14 cellular contexts compared by ENCODE assay signal in genomic region chr1:9350011-9350907, GRCh38. TPM values are rescaled to one million over a fixed set of nuclear protein-coding genes. Genes with fewer than 3 reads are reported as not detected.
A peak's percentile ranks its signal among the peaks of the same experiment; 100 is the strongest.
DNase-seq lines count a peak whose midpoint lies in the region; ATAC-seq, FAIRE-seq and TF ChIP-seq lines count a peak whose summit lies in the region.
"Had no signal": no experiment of that assay in that cellular context is flagged by ENCODE, and none has a peak within 500 bp of the region (broad histone marks: within the 10 kb centered on the region; RNA-seq: fewer than 3 reads in every experiment).

No MANE protein-coding gene starts in this region.

- no peaks in the 10 kb centered on the region for H3K36me3 Mint-ChIP-seq in HFFc6 (ENCODE audit: low read depth)

- H3K9me3 ChIP-seq in right atrium auricular region, result no peaks in the 10 kb centered on the region
- no peaks in the 10 kb centered on the region for H3K9me3 ChIP-seq in suprapubic skin
- no peaks in the 10 kb centered on the region for H3K9me3 ChIP-seq in upper lobe of right lung
- H3K9me3 ChIP-seq: uterus had no signal

- no peaks in the 10 kb centered on the region for H3K9me3 Mint-ChIP-seq in HFFc6

- no peaks in the 10 kb centered on the region; the same call in none of the 2 replicates for H3K27me3 Mint-ChIP-seq in HFFc6 (ENCODE audit: insufficient read depth)

- no peak for TF ChIP-seq EP300 in suprapubic skin (IDR thresholded peaks at IDR 0.05)

- peak overlapping the region in 1 of 2 donors; percentile 43 for H3K27ac ChIP-seq in right atrium auricular region
- H3K27ac ChIP-seq in suprapubic skin, result peak overlapping the region; percentile 48
- H3K27ac ChIP-seq in upper lobe of right lung, result no peak overlapping the region
- H3K27ac ChIP-seq: epithelial cell of prostate, parathyroid adenoma had no signal

- H3K27me3 ChIP-seq in bronchial epithelial cell (ENCODE audit: control insufficient read depth, insufficient read depth, low read length), result no peaks in the 10 kb centered on the region
- H3K27me3 ChIP-seq in right atrium auricular region, result no peaks in the 10 kb centered on the region
- H3K27me3 ChIP-seq in suprapubic skin, result no peaks in the 10 kb centered on the region
- H3K27me3 ChIP-seq in upper lobe of right lung, result no peaks in the 10 kb centered on the region
- H3K27me3 ChIP-seq: uterus had no signal

- H3K4me3 ChIP-seq in bronchial epithelial cell (ENCODE audit: low read depth, low read length), result no peak overlapping the region
- H3K4me3 ChIP-seq in right atrium auricular region, result no peak overlapping the region
- no peak overlapping the region for H3K4me3 ChIP-seq in suprapubic skin
- no peak overlapping the region for H3K4me3 ChIP-seq in upper lobe of right lung
- H3K4me3 ChIP-seq: uterus had no signal

- TF ChIP-seq CTCF in HFFc6 (IDR thresholded peaks at IDR 0.05) (no peak), bronchial epithelial cell (IDR thresholded peaks at IDR 0.05; ENCODE audit: insufficient read depth, low read length, severe bottlenecking) (no peak), right atrium auricular region (IDR thresholded peaks at IDR 0.05) (no peak), suprapubic skin (IDR thresholded peaks at IDR 0.05) (no peak), upper lobe of right lung (IDR thresholded peaks at IDR 0.05) (no peak)

- no peak for TF ChIP-seq POLR2A in suprapubic skin (IDR thresholded peaks at IDR 0.05)

- H3K4me1 ChIP-seq in right atrium auricular region (peaks cover 0 to 33% of the 10 kb centered on the region in 2 donors), suprapubic skin (peaks cover 56% of the 10 kb centered on the region), upper lobe of right lung (no peaks in the 10 kb centered on the region)
- H3K4me1 ChIP-seq: parathyroid adenoma had no signal

- peak overlapping the region; percentile 27 for H3K27ac Mint-ChIP-seq in HFFc6

- 35% methylated on average over 18 of the region's 20 CpGs for WGBS in suprapubic skin

- H3K4me3 Mint-ChIP-seq in HFFc6, result peak overlapping the region; percentile 58

- ATAC-seq in upper lobe of right lung (no peak), GM18868 (IDR thresholded peaks at IDR 0.05; ENCODE audit: unreplicated experiment) (no peak)

- peaks cover 8% of the 10 kb centered on the region for H3K36me3 ChIP-seq in bronchial epithelial cell (ENCODE audit: control insufficient read depth, insufficient read depth, low read length)
- no peaks in the 10 kb centered on the region for H3K36me3 ChIP-seq in right atrium auricular region
- peaks cover 2% of the 10 kb centered on the region for H3K36me3 ChIP-seq in suprapubic skin
- H3K36me3 ChIP-seq in upper lobe of right lung, result no peaks in the 10 kb centered on the region
- H3K36me3 ChIP-seq: uterus had no signal

- H3K4me1 Mint-ChIP-seq in HFFc6 (ENCODE audit: low read depth), result peaks cover 26% of the 10 kb centered on the region

- peak; percentile 55 for DNase-seq in HFFc6
- no peak for DNase-seq in bronchial epithelial cell (ENCODE audit: low read depth)
- peak; percentile 76 for DNase-seq in right atrium auricular region (ENCODE audit: low spot score)
- DNase-seq in suprapubic skin (ENCODE audit: low spot score in 2 of 2), result no peak
- DNase-seq in DMS53 (lab: John Stamatoyannopoulos, UW), result no peak
- no peak for DNase-seq in upper lobe of right lung
- no peak for DNase-seq in foreskin melanocyte
- DNase-seq: anterior cingulate cortex, NCI-H2107, uterus had no signal

- intact Hi-C loops in upper lobe of right lung (cut with DNase I), result no loop called here

- peak; percentile 97 for FAIRE-seq in bronchial epithelial cell (lab: Jason Lieb, UNC)
- FAIRE-seq: D721Med had no signal

RNA-seq across cellular contexts. Expression of gene SPSB1, which starts 57.6 kb away (rescaled TPM):
- 10 to 100 TPM in 1 of 6 experiments, 1 to 10 TPM in 5; 5.9 to 10.4 (median 8.6) TPM for total RNA-seq in HFFc6 (2021; fragmentation: NEBNext Ultra II Directional; extraction: Animal tissue kit (Norgen Biotek cat#: 25700))
- total RNA-seq in bronchial epithelial cell, result 17.6 and 28.9 TPM in 2 replicates
- total RNA-seq in right atrium auricular region, result 10 to 100 TPM; 20.1 to 20.8 TPM
- 10 to 100 TPM; 28.3 to 49.2 (median 42.1) TPM for total RNA-seq in suprapubic skin
- 29.0 TPM for total RNA-seq in upper lobe of right lung

Comparison
In these comparisons a context has a peak if more than half of its experiments do, and no peak if none do; other contexts are left out.
1. DNase-seq: peak in HFFc6 (single experiment) and right atrium auricular region (single experiment); none in bronchial epithelial cell (single experiment), suprapubic skin (0 of 2), DMS53 (single experiment), upper lobe of right lung (single experiment) and foreskin melanocyte (single experiment).